Comparison of ENCODE assay signal across 9 cellular contexts in genomic region chr1:43293896-43294760, GRCh38. TPM values are rescaled to one million over a fixed set of nuclear protein-coding genes. Genes with fewer than 3 reads are reported as not detected.
A peak's percentile ranks its signal among the peaks of the same experiment; 100 is the strongest.
DNase-seq lines count a peak whose midpoint lies in the region; ATAC-seq and TF ChIP-seq lines count a peak whose summit lies in the region.
"Had no signal": no experiment of that assay in that cellular context is flagged by ENCODE, and none has a peak within 500 bp of the region (broad histone marks: within the 10 kb centered on the region; RNA-seq: fewer than 3 reads in every experiment).

No MANE protein-coding gene starts in this region.

- peak overlapping the region; percentile 85 for H3K27ac Mint-ChIP-seq in activated naive CD4-positive, alpha-beta T cell treated with anti-CD3 and anti-CD28 coated beads, Interleukin-2, amount 10 ng/mL, durations not matched to agents 7 days and 5 days

- H3K27me3 ChIP-seq in right cardiac atrium (ENCODE audit: control insufficient read depth, insufficient read depth) (no peaks in the 10 kb centered on the region), uterus (no peaks in the 10 kb centered on the region)

- no peaks in the 10 kb centered on the region for H3K36me3 Mint-ChIP-seq in activated naive CD4-positive, alpha-beta T cell treated with anti-CD3 and anti-CD28 coated beads, Interleukin-2, amount 10 ng/mL, durations not matched to agents 7 days and 5 days

- CTCF ChIA-PET in activated naive CD4-positive, alpha-beta T cell treated with anti-CD3 and anti-CD28 coated beads, Interleukin-2, amount 10 ng/mL, durations not matched to agents 7 days and 5 days (lab: Charles Lee): interaction anchor here (0.9 to 1.6 kb wide), 3 partner anchors 21 to 121 kb away, joined by 3 read pairs; no protein-coding TSS in a partner anchor

- H3K27me3 Mint-ChIP-seq in activated naive CD4-positive, alpha-beta T cell treated with anti-CD3 and anti-CD28 coated beads, Interleukin-2, amount 10 ng/mL, durations not matched to agents 7 days and 5 days: no peaks in the 10 kb centered on the region

- H3K4me3 Mint-ChIP-seq in activated naive CD4-positive, alpha-beta T cell treated with anti-CD3 and anti-CD28 coated beads, Interleukin-2, amount 10 ng/mL, durations not matched to agents 7 days and 5 days: no peak overlapping the region

- no peaks in the 10 kb centered on the region for H3K9me3 Mint-ChIP-seq in activated naive CD4-positive, alpha-beta T cell treated with anti-CD3 and anti-CD28 coated beads, Interleukin-2, amount 10 ng/mL, durations not matched to agents 7 days and 5 days

- peak in 1 of 2 donors; percentile 55 for ATAC-seq in right cardiac atrium

- no peak overlapping the region for H3K4me3 ChIP-seq in right cardiac atrium (ENCODE audit: low read length)
- no peak overlapping the region for H3K4me3 ChIP-seq in uterus
- no peak overlapping the region for H3K4me3 ChIP-seq in coronary artery

- TF ChIP-seq POLR2A in uterus (IDR thresholded peaks at IDR 0.05): no peak

- DNase-seq in activated naive CD4-positive, alpha-beta T cell treated with anti-CD3 and anti-CD28 coated beads, Interleukin-2, amount 10 ng/mL, durations not matched to agents 7 days and 5 days: no peak
- no peak for DNase-seq in activated naive CD4-positive, alpha-beta T cell treated with anti-CD3 and anti-CD28 coated beads, Interleukin-2, amount 50 U/mL, for 16 hours
- peak in 1 of 3 donors; percentile 27 for DNase-seq in right cardiac atrium
- DNase-seq in uterus: no peak
- no peak for DNase-seq in activated T-cell treated with anti-CD3 and anti-CD28 coated beads for 4 hours
- no peak for DNase-seq in coronary artery (ENCODE audit: low spot score)
- DNase-seq: NCI-H1436 treated with DMSO at 0.1 percent for 48 hours had no signal

- no peaks in the 10 kb centered on the region for H3K36me3 ChIP-seq in uterus

- H3K4me1 ChIP-seq in right cardiac atrium (ENCODE audit: control insufficient read depth, insufficient read depth, low read length): peaks cover 7% of the 10 kb centered on the region
- no peaks in the 10 kb centered on the region for H3K4me1 ChIP-seq in uterus

- no peak for TF ChIP-seq CTCF in uterus (IDR thresholded peaks at IDR 0.05)
- no peak for TF ChIP-seq CTCF in coronary artery (IDR thresholded peaks at IDR 0.05)

- intact Hi-C loops in right cardiac atrium (cut with DNase I) (loop anchor here in 1 of 4 donors (5.0 kb wide), 1 partner anchor 42 kb away; no protein-coding TSS in a partner anchor), uterus (cut with DNase I; ENCODE audit: low total_unique reads) (no loop called here)

- H3K9me3 ChIP-seq in right cardiac atrium (ENCODE audit: control insufficient read depth, low read length) (no peaks in the 10 kb centered on the region), uterus (no peaks in the 10 kb centered on the region)

- WGBS in right cardiac atrium: 78% methylated on average over 7 of the region's 7 CpGs

- H3K27ac ChIP-seq in right cardiac atrium (ENCODE audit: low read length) (peak overlapping the region; percentile 31), uterus (peak overlapping the region; percentile 54 to 75), coronary artery (peak overlapping the region in 1 of 2 donors; percentile 60)

- H3K4me1 Mint-ChIP-seq in activated naive CD4-positive, alpha-beta T cell treated with anti-CD3 and anti-CD28 coated beads, Interleukin-2, amount 10 ng/mL, durations not matched to agents 7 days and 5 days: peaks cover 32% of the 10 kb centered on the region

RNA-seq across cellular contexts. Expression of gene TIE1, which starts 6.7 kb away (rescaled TPM):
- 10 to 100 TPM; 21.7 to 49.4 (median 44.4) TPM for total RNA-seq in right cardiac atrium
- 30.4 TPM for polyA plus RNA-seq in right cardiac atrium
- 10 to 100 TPM; 47.4 to 80.7 (median 67.9) TPM for total RNA-seq in uterus

RNA-seq across cellular contexts. Expression of gene C1orf210, which starts 8.7 kb away (rescaled TPM):
- total RNA-seq in right cardiac atrium (not detected), uterus (under 1 TPM in 1 of 4 donors, not detected in 3; 0.62 TPM)
- polyA plus RNA-seq in right cardiac atrium: 0.07 TPM
- total RNA-seq: mononuclear cell had no signal

RNA-seq across cellular contexts. Expression of gene TMEM125, which starts 24.3 kb away (rescaled TPM):
- total RNA-seq in right cardiac atrium (1 to 10 TPM in 3 of 4 donors, under 1 TPM in 1; 0.68 to 1.6 (median 1.3) TPM), uterus (1 to 10 TPM in 1 of 4 donors, under 1 TPM in 1, not detected in 2; 0.55 to 3.6 TPM)
- polyA plus RNA-seq in right cardiac atrium: 0.70 TPM

RNA-seq across cellular contexts. Expression of gene MPL, which starts 43.5 kb away (rescaled TPM):
- total RNA-seq in right cardiac atrium: 1 to 10 TPM in 2 of 4 donors, under 1 TPM in 2; 0.79 to 1.4 (median 1.1) TPM
- polyA plus RNA-seq in right cardiac atrium: 0.18 TPM
- 1 to 10 TPM in 1 of 4 donors, not detected in 3; 1.3 TPM for total RNA-seq in uterus
- total RNA-seq: urinary bladder had no signal
